In genomic region chr1:87950369-87950768, GRCh38 we compare ENCODE assay signal across 14 cellular contexts.
"Had no signal": no experiment of that assay in that cellular context is flagged by ENCODE, and none has a peak within 500 bp of the region (broad histone marks: within the 10 kb centered on the region; RNA-seq: fewer than 3 reads in every experiment).

No MANE protein-coding gene starts in this region.

- H3K79me2 ChIP-seq: parathyroid adenoma had no signal

- H3K9me3 ChIP-seq: spleen, thoracic aorta had no signal

- H2AFZ ChIP-seq: parathyroid adenoma had no signal

- DNase-seq: activated CD4-positive, alpha-beta T cell treated with anti-CD3 and anti-CD28 coated beads for 36 hours; activated CD4-positive, alpha-beta T cell treated with anti-CD3 and anti-CD28 coated beads, Interleukin-2, amount 50 U/mL, for 48 hours; activated naive CD8-positive, alpha-beta T cell treated with anti-CD3 and anti-CD28 coated beads for 36 hours; amniotic stem cell; effector CD8-positive, alpha-beta T cell; left ventricle myocardium superior; mesenchymal stem cell; natural killer cell; spleen; stimulated activated CD4-positive, alpha-beta T cell treated with anti-CD3 and anti-CD28 coated beads, Interleukin-4, amount 100 ng/mL, for 4 hours; T-helper 2 cell had no signal

- H3K27ac ChIP-seq: parathyroid adenoma, spleen, thoracic aorta had no signal

- ATAC-seq: activated CD4-positive, alpha-beta T cell treated with anti-CD3 and anti-CD28 coated beads for 36 hours; left ventricle myocardium superior; natural killer cell; stimulated activated memory B cell treated with anti-CD40 and anti-IgM and Interleukin-4, amounts not matched to agents 10 μg/mL and 1 μg/mL and 100 μg/mL, for 72 hours had no signal

- H3K27me3 ChIP-seq: spleen had no signal

- H3K9ac ChIP-seq: parathyroid adenoma had no signal

- H3K4me1 ChIP-seq: parathyroid adenoma had no signal

- H3K4me3 ChIP-seq: spleen, thoracic aorta had no signal

- H3K36me3 ChIP-seq: spleen, thoracic aorta had no signal
